ENCODE assay signal across 1 cellular context in the genomic region with DNA sequence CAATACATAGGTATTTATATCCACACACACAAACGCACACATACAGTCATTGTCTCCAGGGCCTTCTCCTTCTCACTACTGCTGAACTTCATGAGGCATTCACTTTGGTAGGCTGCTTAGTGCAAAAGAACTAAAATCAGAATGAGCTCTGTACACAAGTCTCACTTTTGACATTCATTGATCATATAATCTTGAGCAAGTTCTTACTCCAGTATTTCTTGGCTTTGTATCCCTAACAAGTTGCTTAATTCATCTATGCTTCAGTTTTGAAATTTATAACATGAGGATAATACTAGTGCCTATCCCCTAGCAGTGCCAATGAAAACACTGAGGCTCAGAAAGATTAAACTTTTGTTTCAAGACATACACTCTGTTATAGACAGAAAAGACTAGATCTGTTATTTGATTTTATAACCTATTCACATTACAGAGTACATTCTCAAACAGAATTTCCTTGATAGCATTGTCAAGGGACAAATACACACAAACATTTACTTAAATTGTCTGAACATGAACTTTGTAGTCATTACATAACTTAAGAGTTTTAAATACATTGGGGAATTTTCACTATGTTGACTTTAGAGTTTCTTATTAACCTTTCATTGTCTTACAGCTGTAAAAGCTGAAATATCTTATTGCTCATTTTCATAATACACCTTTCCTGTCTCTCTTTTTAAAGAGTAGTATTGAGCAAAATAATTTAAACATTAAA.
A peak's percentile ranks its signal among the peaks of the same experiment; 100 is the strongest.
TF ChIP-seq lines count a peak whose summit lies in the region.

No MANE protein-coding gene starts in this region.

TF ChIP-seq in HepG2, 621 proteins besides CTCF, POLR2A, EP300 and RAD21 (continued from another document and continues in another):
- TF ChIP-seq SAP130 (CRISPR knock-in tag; IDR thresholded peaks at IDR 0.05; ENCODE audit: low read depth): peak; percentile 47
- TF ChIP-seq ZBTB10 (CRISPR knock-in tag; IDR thresholded peaks at IDR 0.05; ENCODE audit: borderline replicate concordance): no peak
- no peak for TF ChIP-seq ZNF577 (CRISPR knock-in tag; IDR thresholded peaks at IDR 0.05; ENCODE audit: borderline replicate concordance, low read depth)
- TF ChIP-seq ZNF850 (CRISPR knock-in tag; conservative IDR thresholded peaks at IDR 0.05): no peak
- no peak for TF ChIP-seq ZNF607 (CRISPR knock-in tag; IDR thresholded peaks at IDR 0.05; ENCODE audit: borderline replicate concordance)
- peak; percentile 68 for TF ChIP-seq KDM6A (CRISPR knock-in tag; IDR thresholded peaks at IDR 0.05; ENCODE audit: low read depth)
- no peak for TF ChIP-seq HNRNPK (IDR thresholded peaks at IDR 0.05; ENCODE audit: low read depth, low read length, poor library complexity, severe bottlenecking)
- TF ChIP-seq, protein P1, sequence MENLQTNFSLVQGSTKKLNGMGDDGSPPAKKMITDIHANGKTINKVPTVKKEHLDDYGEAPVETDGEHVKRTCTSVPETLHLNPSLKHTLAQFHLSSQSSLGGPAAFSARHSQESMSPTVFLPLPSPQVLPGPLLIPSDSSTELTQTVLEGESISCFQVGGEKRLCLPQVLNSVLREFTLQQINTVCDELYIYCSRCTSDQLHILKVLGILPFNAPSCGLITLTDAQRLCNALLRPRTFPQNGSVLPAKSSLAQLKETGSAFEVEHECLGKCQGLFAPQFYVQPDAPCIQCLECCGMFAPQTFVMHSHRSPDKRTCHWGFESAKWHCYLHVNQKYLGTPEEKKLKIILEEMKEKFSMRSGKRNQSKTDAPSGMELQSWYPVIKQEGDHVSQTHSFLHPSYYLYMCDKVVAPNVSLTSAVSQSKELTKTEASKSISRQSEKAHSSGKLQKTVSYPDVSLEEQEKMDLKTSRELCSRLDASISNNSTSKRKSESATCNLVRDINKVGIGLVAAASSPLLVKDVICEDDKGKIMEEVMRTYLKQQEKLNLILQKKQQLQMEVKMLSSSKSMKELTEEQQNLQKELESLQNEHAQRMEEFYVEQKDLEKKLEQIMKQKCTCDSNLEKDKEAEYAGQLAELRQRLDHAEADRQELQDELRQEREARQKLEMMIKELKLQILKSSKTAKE (CRISPR knock-in tag; IDR thresholded peaks at IDR 0.05; ENCODE audit: borderline replicate concordance): peak; percentile 49; the same call in 1 of the 2 replicates
- peak; percentile 85 for TF ChIP-seq ZGPAT (CRISPR knock-in tag; IDR thresholded peaks at IDR 0.05)
- no peak for TF ChIP-seq SCMH1 (CRISPR knock-in tag; IDR thresholded peaks at IDR 0.05; ENCODE audit: borderline replicate concordance)
- TF ChIP-seq NFIC (IDR thresholded peaks at IDR 0.05; ENCODE audit: low read length): peak; percentile 85; the same call in 1 of the 2 replicates
- peak; percentile 71 for TF ChIP-seq CREM (IDR thresholded peaks at IDR 0.05)
- no peak for TF ChIP-seq CREM (CRISPR knock-in tag; IDR thresholded peaks at IDR 0.05)
- TF ChIP-seq IRF2 (CRISPR knock-in tag; IDR thresholded peaks at IDR 0.05): peak; percentile 11; the same call in 1 of the 2 replicates
- no peak for TF ChIP-seq MAF1 (CRISPR knock-in tag; IDR thresholded peaks at IDR 0.05; ENCODE audit: borderline replicate concordance)
- TF ChIP-seq NKX3-1 (CRISPR knock-in tag; IDR thresholded peaks at IDR 0.05): no peak
- no peak for TF ChIP-seq HES4 (CRISPR knock-in tag; IDR thresholded peaks at IDR 0.05; ENCODE audit: borderline replicate concordance)
- TF ChIP-seq, protein P2, sequence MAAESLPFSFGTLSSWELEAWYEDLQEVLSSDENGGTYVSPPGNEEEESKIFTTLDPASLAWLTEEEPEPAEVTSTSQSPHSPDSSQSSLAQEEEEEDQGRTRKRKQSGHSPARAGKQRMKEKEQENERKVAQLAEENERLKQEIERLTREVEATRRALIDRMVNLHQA (CRISPR knock-in tag; IDR thresholded peaks at IDR 0.05): no peak
- no peak for TF ChIP-seq ZBTB7A (CRISPR knock-in tag; IDR thresholded peaks at IDR 0.05)
- TF ChIP-seq ZNF629 (CRISPR knock-in tag; conservative IDR thresholded peaks at IDR 0.05): no peak
- TF ChIP-seq SIX1 (CRISPR knock-in tag; IDR thresholded peaks at IDR 0.05; ENCODE audit: borderline replicate concordance): peak; percentile 46; the same call in 1 of the 2 replicates
- TF ChIP-seq ERF (CRISPR knock-in tag; IDR thresholded peaks at IDR 0.05): no peak
- no peak for TF ChIP-seq ZNF33B (CRISPR knock-in tag; IDR thresholded peaks at IDR 0.05)
- TF ChIP-seq YY1 (IDR thresholded peaks at IDR 0.05; ENCODE audit: insufficient read depth, insufficient replicate concordance, low read depth, low read length): no peak
- TF ChIP-seq RFX1 (IDR thresholded peaks at IDR 0.05): no peak
- TF ChIP-seq BCL6 (CRISPR knock-in tag; IDR thresholded peaks at IDR 0.05): peak; percentile 99
- no peak for TF ChIP-seq HDAC6 (IDR thresholded peaks at IDR 0.05; ENCODE audit: low read depth, low read length)
- TF ChIP-seq ATF1 (CRISPR knock-in tag; IDR thresholded peaks at IDR 0.05): 0 out of 2 replicates have a peak, but pooled peaks have one; percentile 15
- TF ChIP-seq FOXA1 (IDR thresholded peaks at IDR 0.05): peak; percentile 22; the same call in 1 of the 2 replicates
- peak; percentile 56; the same call in 1 of the 2 replicates for TF ChIP-seq FOXA1 (CRISPR knock-in tag; IDR thresholded peaks at IDR 0.05)
- TF ChIP-seq SOX13 (IDR thresholded peaks at IDR 0.05): peak; percentile 48; the same call in 1 of the 2 replicates
- TF ChIP-seq SOX13 (CRISPR knock-in tag; conservative IDR thresholded peaks at IDR 0.05 in 1 of 2, IDR thresholded peaks at IDR 0.05 in 1 of 2): peak in 1 of 2 experiments; percentile 98; a peak in 2 of 4 replicates
- TF ChIP-seq RFXAP (CRISPR knock-in tag; IDR thresholded peaks at IDR 0.05; ENCODE audit: borderline replicate concordance): no peak
- TF ChIP-seq, protein P3, sequence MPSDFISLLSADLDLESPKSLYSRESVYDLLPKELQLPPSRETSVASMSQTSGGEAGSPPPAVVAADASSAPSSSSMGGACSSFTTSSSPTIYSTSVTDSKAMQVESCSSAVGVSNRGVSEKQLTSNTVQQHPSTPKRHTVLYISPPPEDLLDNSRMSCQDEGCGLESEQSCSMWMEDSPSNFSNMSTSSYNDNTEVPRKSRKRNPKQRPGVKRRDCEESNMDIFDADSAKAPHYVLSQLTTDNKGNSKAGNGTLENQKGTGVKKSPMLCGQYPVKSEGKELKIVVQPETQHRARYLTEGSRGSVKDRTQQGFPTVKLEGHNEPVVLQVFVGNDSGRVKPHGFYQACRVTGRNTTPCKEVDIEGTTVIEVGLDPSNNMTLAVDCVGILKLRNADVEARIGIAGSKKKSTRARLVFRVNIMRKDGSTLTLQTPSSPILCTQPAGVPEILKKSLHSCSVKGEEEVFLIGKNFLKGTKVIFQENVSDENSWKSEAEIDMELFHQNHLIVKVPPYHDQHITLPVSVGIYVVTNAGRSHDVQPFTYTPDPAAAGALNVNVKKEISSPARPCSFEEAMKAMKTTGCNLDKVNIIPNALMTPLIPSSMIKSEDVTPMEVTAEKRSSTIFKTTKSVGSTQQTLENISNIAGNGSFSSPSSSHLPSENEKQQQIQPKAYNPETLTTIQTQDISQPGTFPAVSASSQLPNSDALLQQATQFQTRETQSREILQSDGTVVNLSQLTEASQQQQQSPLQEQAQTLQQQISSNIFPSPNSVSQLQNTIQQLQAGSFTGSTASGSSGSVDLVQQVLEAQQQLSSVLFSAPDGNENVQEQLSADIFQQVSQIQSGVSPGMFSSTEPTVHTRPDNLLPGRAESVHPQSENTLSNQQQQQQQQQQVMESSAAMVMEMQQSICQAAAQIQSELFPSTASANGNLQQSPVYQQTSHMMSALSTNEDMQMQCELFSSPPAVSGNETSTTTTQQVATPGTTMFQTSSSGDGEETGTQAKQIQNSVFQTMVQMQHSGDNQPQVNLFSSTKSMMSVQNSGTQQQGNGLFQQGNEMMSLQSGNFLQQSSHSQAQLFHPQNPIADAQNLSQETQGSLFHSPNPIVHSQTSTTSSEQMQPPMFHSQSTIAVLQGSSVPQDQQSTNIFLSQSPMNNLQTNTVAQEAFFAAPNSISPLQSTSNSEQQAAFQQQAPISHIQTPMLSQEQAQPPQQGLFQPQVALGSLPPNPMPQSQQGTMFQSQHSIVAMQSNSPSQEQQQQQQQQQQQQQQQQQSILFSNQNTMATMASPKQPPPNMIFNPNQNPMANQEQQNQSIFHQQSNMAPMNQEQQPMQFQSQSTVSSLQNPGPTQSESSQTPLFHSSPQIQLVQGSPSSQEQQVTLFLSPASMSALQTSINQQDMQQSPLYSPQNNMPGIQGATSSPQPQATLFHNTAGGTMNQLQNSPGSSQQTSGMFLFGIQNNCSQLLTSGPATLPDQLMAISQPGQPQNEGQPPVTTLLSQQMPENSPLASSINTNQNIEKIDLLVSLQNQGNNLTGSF (CRISPR knock-in tag; IDR thresholded peaks at IDR 0.05): no peak
- TF ChIP-seq, protein P4, sequence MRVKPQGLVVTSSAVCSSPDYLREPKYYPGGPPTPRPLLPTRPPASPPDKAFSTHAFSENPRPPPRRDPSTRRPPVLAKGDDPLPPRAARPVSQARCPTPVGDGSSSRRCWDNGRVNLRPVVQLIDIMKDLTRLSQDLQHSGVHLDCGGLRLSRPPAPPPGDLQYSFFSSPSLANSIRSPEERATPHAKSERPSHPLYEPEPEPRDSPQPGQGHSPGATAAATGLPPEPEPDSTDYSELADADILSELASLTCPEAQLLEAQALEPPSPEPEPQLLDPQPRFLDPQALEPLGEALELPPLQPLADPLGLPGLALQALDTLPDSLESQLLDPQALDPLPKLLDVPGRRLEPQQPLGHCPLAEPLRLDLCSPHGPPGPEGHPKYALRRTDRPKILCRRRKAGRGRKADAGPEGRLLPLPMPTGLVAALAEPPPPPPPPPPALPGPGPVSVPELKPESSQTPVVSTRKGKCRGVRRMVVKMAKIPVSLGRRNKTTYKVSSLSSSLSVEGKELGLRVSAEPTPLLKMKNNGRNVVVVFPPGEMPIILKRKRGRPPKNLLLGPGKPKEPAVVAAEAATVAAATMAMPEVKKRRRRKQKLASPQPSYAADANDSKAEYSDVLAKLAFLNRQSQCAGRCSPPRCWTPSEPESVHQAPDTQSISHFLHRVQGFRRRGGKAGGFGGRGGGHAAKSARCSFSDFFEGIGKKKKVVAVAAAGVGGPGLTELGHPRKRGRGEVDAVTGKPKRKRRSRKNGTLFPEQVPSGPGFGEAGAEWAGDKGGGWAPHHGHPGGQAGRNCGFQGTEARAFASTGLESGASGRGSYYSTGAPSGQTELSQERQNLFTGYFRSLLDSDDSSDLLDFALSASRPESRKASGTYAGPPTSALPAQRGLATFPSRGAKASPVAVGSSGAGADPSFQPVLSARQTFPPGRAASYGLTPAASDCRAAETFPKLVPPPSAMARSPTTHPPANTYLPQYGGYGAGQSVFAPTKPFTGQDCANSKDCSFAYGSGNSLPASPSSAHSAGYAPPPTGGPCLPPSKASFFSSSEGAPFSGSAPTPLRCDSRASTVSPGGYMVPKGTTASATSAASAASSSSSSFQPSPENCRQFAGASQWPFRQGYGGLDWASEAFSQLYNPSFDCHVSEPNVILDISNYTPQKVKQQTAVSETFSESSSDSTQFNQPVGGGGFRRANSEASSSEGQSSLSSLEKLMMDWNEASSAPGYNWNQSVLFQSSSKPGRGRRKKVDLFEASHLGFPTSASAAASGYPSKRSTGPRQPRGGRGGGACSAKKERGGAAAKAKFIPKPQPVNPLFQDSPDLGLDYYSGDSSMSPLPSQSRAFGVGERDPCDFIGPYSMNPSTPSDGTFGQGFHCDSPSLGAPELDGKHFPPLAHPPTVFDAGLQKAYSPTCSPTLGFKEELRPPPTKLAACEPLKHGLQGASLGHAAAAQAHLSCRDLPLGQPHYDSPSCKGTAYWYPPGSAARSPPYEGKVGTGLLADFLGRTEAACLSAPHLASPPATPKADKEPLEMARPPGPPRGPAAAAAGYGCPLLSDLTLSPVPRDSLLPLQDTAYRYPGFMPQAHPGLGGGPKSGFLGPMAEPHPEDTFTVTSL (CRISPR knock-in tag; IDR thresholded peaks at IDR 0.05; ENCODE audit: borderline replicate concordance): peak; percentile 41; the same call in 1 of the 2 replicates
- no peak for TF ChIP-seq PAWR (CRISPR knock-in tag; IDR thresholded peaks at IDR 0.05; ENCODE audit: borderline replicate concordance)
- peak; percentile 66; the same call in 1 of the 2 replicates for TF ChIP-seq ISL2 (CRISPR knock-in tag; IDR thresholded peaks at IDR 0.05)
- TF ChIP-seq HDAC2 (CRISPR knock-in tag; IDR thresholded peaks at IDR 0.05): 0 out of 2 replicates have a peak, but pooled peaks have one; percentile 21
- TF ChIP-seq FOXA3 (CRISPR knock-in tag; IDR thresholded peaks at IDR 0.05): peak; percentile 90
- TF ChIP-seq KMT2B (CRISPR knock-in tag; IDR thresholded peaks at IDR 0.05): no peak
- TF ChIP-seq NRL (CRISPR knock-in tag; IDR thresholded peaks at IDR 0.05; ENCODE audit: borderline replicate concordance): no peak
- peak; percentile 26 for TF ChIP-seq PHF5A (CRISPR knock-in tag; IDR thresholded peaks at IDR 0.05; ENCODE audit: low read depth, unreplicated experiment)
- TF ChIP-seq KDM2A (CRISPR knock-in tag; IDR thresholded peaks at IDR 0.05; ENCODE audit: borderline replicate concordance, low read depth): no peak
